29 cellular contexts compared by ENCODE assay signal in genomic region chr14:103503296-103503695, GRCh38. TPM values are rescaled to one million over a fixed set of nuclear protein-coding genes. Genes with fewer than 3 reads are reported as not detected.
DNase-seq lines count a peak whose midpoint lies in the region; ATAC-seq, FAIRE-seq and TF ChIP-seq lines count a peak whose summit lies in the region.
"Had no signal": no experiment of that assay in that cellular context is flagged by ENCODE, and none has a peak within 500 bp of the region (broad histone marks: within the 10 kb centered on the region; RNA-seq: fewer than 3 reads in every experiment).

No MANE protein-coding gene starts in this region.

- no peak overlapping the region for H3K18ac ChIP-seq in mesenchymal stem cell (ENCODE audit: low read depth in 1 of 2, low read length in 2 of 2)

- H3K36me3 Mint-ChIP-seq in activated naive CD8-positive, alpha-beta T cell, result peaks cover 5% of the 10 kb centered on the region
- peaks cover 44% of the 10 kb centered on the region for H3K36me3 Mint-ChIP-seq in activated naive CD8-positive, alpha-beta T cell treated with anti-CD3 and anti-CD28 coated beads, Interleukin-2, amount 50 U/mL, for 24 hours (ENCODE audit: low read depth)

- no peak for FAIRE-seq in GM12878 (lab: Jason Lieb, UNC)
- FAIRE-seq: A549, G401.6, GM18507 had no signal

- no peak overlapping the region for H3K4me3 Mint-ChIP-seq in activated naive CD8-positive, alpha-beta T cell
- H3K4me3 Mint-ChIP-seq in activated naive CD8-positive, alpha-beta T cell treated with anti-CD3 and anti-CD28 coated beads, Interleukin-2, amount 50 U/mL, for 24 hours, result no peak overlapping the region
- H3K4me3 Mint-ChIP-seq: activated CD4-positive, alpha-beta memory T cell treated with anti-CD3 and anti-CD28 coated beads for 36 hours; B cell; CD8-positive, alpha-beta memory T cell; effector memory CD8-positive, alpha-beta T cell; neural progenitor cell; T-helper 1 cell treated with Interleukin-12 subunit alpha and Interleukin-12 subunit beta and Interleukin-4 antibody, amounts not matched to agents 30 μg/mL and 1 μg/mL, for 36 hours had no signal

- no peak overlapping the region for H3K23ac ChIP-seq in mesenchymal stem cell (ENCODE audit: low read length in 2 of 2)

- H2AFZ ChIP-seq in GM12878 (ENCODE audit: control insufficient read depth, low read depth, low read length), result no peak overlapping the region
- H2AFZ ChIP-seq in mesenchymal stem cell (ENCODE audit: low read depth, low read length), result no peak overlapping the region
- H2AFZ ChIP-seq: neural progenitor cell had no signal

- H3K4me3 ChIP-seq in GM12878 (no peak overlapping the region), mesenchymal stem cell (ENCODE audit: insufficient read depth in 1 of 2, low read depth in 1 of 2, low read length in 2 of 2) (no peak overlapping the region), psoas muscle (no peak overlapping the region)
- H3K4me3 ChIP-seq: A549, breast epithelium, esophagus muscularis mucosa, neural progenitor cell, SK-N-MC, vagina had no signal

- H3K14ac ChIP-seq in mesenchymal stem cell (ENCODE audit: low read length in 2 of 2), result no peak overlapping the region

- no peak overlapping the region for H2AK5ac ChIP-seq in mesenchymal stem cell (ENCODE audit: low read length, severe bottlenecking)

- DNase-seq in activated naive CD8-positive, alpha-beta T cell treated with anti-CD3 and anti-CD28 coated beads, Interleukin-2, amount 50 U/mL, for 24 hours, result no peak
- DNase-seq in GM12878 (ENCODE audit: low read depth, low spot score) (no peak), mesenchymal stem cell (no peak), GM10266 (ENCODE audit: extremely low spot score) (no peak), psoas muscle (no peak), T-helper 2 cell (no peak)
- DNase-seq: activated CD4-positive, alpha-beta memory T cell treated with anti-CD3 and anti-CD28 coated beads for 36 hours; activated CD4-positive, CD25-positive, alpha-beta regulatory T cell treated with anti-CD3 and anti-CD28 coated beads, Interleukin-2, amount 50 U/mL, for 72 hours; activated gamma-delta T cell treated with Interleukin-2 at 50 U/mL for 16 hours; CD8-positive, alpha-beta memory T cell; DMS53; effector memory CD8-positive, alpha-beta T cell; foreskin melanocyte; mammary epithelial cell; stimulated activated naive CD8-positive, alpha-beta T cell treated with anti-CD3 and anti-CD28 coated beads, Interleukin-15, Interleukin-2, amounts not matched to agents 100 U/mL and 50 U/mL, for 24 hours had no signal

- no peak overlapping the region for H4K8ac ChIP-seq in mesenchymal stem cell (ENCODE audit: low read length)

- peak overlapping the region; percentile 58 for H3K27ac Mint-ChIP-seq in activated naive CD8-positive, alpha-beta T cell
- no peak overlapping the region for H3K27ac Mint-ChIP-seq in activated naive CD8-positive, alpha-beta T cell treated with anti-CD3 and anti-CD28 coated beads, Interleukin-2, amount 50 U/mL, for 24 hours
- H3K27ac Mint-ChIP-seq: activated CD4-positive, alpha-beta memory T cell treated with anti-CD3 and anti-CD28 coated beads for 36 hours; B cell; CD8-positive, alpha-beta memory T cell; effector memory CD8-positive, alpha-beta T cell; neural progenitor cell; progenitor cell of endocrine pancreas; T-helper 1 cell treated with Interleukin-12 subunit alpha and Interleukin-12 subunit beta and Interleukin-4 antibody, amounts not matched to agents 30 μg/mL and 1 μg/mL, for 36 hours had no signal

- SMC1A ChIA-PET in GM12878 (lab: Charles Lee; ENCODE audit: uncharacterized antibody, unreplicated experiment), result no interaction called here

- POLR2A ChIA-PET in GM12878 (lab: Charles Lee), result no interaction called here

- H3K27ac ChIP-seq in GM12878 (ENCODE audit: control insufficient read depth, insufficient read depth), result no peak overlapping the region
- H3K27ac ChIP-seq in mesenchymal stem cell (ENCODE audit: low read length, poor library complexity, severe bottlenecking), result no peak overlapping the region
- no peak overlapping the region for H3K27ac ChIP-seq in psoas muscle
- H3K27ac ChIP-seq: A549, breast epithelium, esophagus muscularis mucosa, HL-60, neural progenitor cell, SK-N-MC, vagina had no signal

- RAD21 ChIA-PET in GM12878 (lab: Charles Lee; ENCODE audit: unreplicated experiment), result no interaction called here

- H2BK5ac ChIP-seq in mesenchymal stem cell (ENCODE audit: low read depth, low read length, poor library complexity, severe bottlenecking), result no peak overlapping the region

- TF ChIP-seq POLR2A in GM12878 (IDR thresholded peaks at IDR 0.05; ENCODE audit: low read depth, low read length), result no peak

- peaks cover 23 to 27% of the 10 kb centered on the region in 2 experiments for H3K36me3 ChIP-seq in GM12878 (ENCODE audit: control insufficient read depth in 2 of 2, insufficient read depth in 2 of 2, low read length in 1 of 2)
- peaks cover 61 to 91% of the 10 kb centered on the region in 2 experiments for H3K36me3 ChIP-seq in mesenchymal stem cell (ENCODE audit: control insufficient read depth in 1 of 2, insufficient read depth in 2 of 2, low read depth in 1 of 2, low read length in 2 of 2)
- H3K36me3 ChIP-seq in psoas muscle (ENCODE audit: insufficient read depth in 1 of 2, low read depth in 1 of 2), result peaks cover 10 to 91% of the 10 kb centered on the region in 2 donors
- H3K36me3 ChIP-seq: breast epithelium had no signal

- H3K79me1 ChIP-seq in mesenchymal stem cell (replicated peaks; ENCODE audit: low read length, poor library complexity, severe bottlenecking), result peaks cover 43% of the 10 kb centered on the region

- TF ChIP-seq EP300 in GM12878 (IDR thresholded peaks at IDR 0.05; ENCODE audit: borderline replicate concordance in 1 of 2, control insufficient read depth in 1 of 2, low read depth in 2 of 2, low read length in 2 of 2), result no peak

- CTCF ChIA-PET in GM12878 (lab: Yijun Ruan, JAX), result no interaction called here

- no peak overlapping the region for H4K91ac ChIP-seq in mesenchymal stem cell (ENCODE audit: low read length)

- H3K27me3 ChIP-seq in GM12878 (replicated peaks in 1 of 2; ENCODE audit: control insufficient read depth in 2 of 2, insufficient read depth in 2 of 2, low read length in 1 of 2) (no peaks in the 10 kb centered on the region), mesenchymal stem cell (ENCODE audit: control insufficient read depth in 1 of 2, insufficient read depth in 1 of 2, low read length in 2 of 2) (no peaks in the 10 kb centered on the region), psoas muscle (ENCODE audit: insufficient read depth in 3 of 3, low read length in 2 of 3) (no peaks in the 10 kb centered on the region)
- H3K27me3 ChIP-seq: breast epithelium, esophagus muscularis mucosa, neural progenitor cell, vagina had no signal

- in situ Hi-C loops in GM12878 (cut with MboI), result no loop called here

- H2BK120ac ChIP-seq in mesenchymal stem cell (ENCODE audit: low read depth, low read length), result no peak overlapping the region

- TF ChIP-seq CTCF in GM12878 (IDR thresholded peaks at IDR 0.05 in 2 of 3, conservative IDR thresholded peaks at IDR 0.05 in 1 of 3; ENCODE audit: control insufficient read depth in 2 of 3, extremely low read depth in 1 of 3, insufficient read depth in 1 of 3, low read depth in 3 of 3, low read length in 3 of 3), result no peak
- no peak for TF ChIP-seq CTCF in GM10266 (IDR thresholded peaks at IDR 0.05; ENCODE audit: control insufficient read depth, insufficient read depth, low read depth, missing control alignments)
- no peak for TF ChIP-seq CTCF in psoas muscle (IDR thresholded peaks at IDR 0.05)

- intact Hi-C loops in GM12878 (cut with micrococcal nuclease; ENCODE audit: unreplicated experiment), result no loop called here
- intact Hi-C loops in psoas muscle (cut with DNase I), result no loop called here

- H3K27me3 Mint-ChIP-seq in activated naive CD8-positive, alpha-beta T cell, result no peaks in the 10 kb centered on the region
- no peaks in the 10 kb centered on the region for H3K27me3 Mint-ChIP-seq in activated naive CD8-positive, alpha-beta T cell treated with anti-CD3 and anti-CD28 coated beads, Interleukin-2, amount 50 U/mL, for 24 hours
- H3K27me3 Mint-ChIP-seq: activated CD4-positive, alpha-beta memory T cell treated with anti-CD3 and anti-CD28 coated beads for 36 hours; B cell; CD8-positive, alpha-beta memory T cell; effector memory CD8-positive, alpha-beta T cell; progenitor cell of endocrine pancreas had no signal

- no peaks in the 10 kb centered on the region for H3K79me2 ChIP-seq in GM12878 (ENCODE audit: control insufficient read depth, insufficient read depth, low read length)

- TSS peak; percentile 52 for BruUV-seq in GM12878 (replicated peaks; lab: Mats Ljungman, UMichigan)

- H3K9ac ChIP-seq in GM12878 (ENCODE audit: control insufficient read depth, insufficient read depth, low read length) (no peak overlapping the region), mesenchymal stem cell (ENCODE audit: low read length) (peak overlapping the region; percentile 36)
- H3K9ac ChIP-seq: neural progenitor cell had no signal

- H3K4me1 ChIP-seq in GM12878 (ENCODE audit: control insufficient read depth, insufficient read depth, low read length) (no peaks in the 10 kb centered on the region), mesenchymal stem cell (ENCODE audit: control insufficient read depth, insufficient read depth, low read depth, low read length) (peaks cover 4% of the 10 kb centered on the region), psoas muscle (peaks cover 7% of the 10 kb centered on the region)
- H3K4me1 ChIP-seq: breast epithelium, neural progenitor cell had no signal

- WGBS in GM12878 (ENCODE audit: insufficient coverage, insufficient replicate concordance, low lambda C conversion rate, missing lambda C conversion rate), result 91% methylated on average over 12 of the region's 12 CpGs
- 97% methylated on average over 12 of the region's 12 CpGs for WGBS in mesenchymal stem cell
- WGBS in psoas muscle, 3 donors, result 91 to 95% (median 94%) methylated on average over 12 of the region's 12 CpGs

- no peaks in the 10 kb centered on the region for H4K20me1 ChIP-seq in GM12878 (ENCODE audit: control insufficient read depth, insufficient read depth)

- H3K4me2 ChIP-seq in GM12878 (ENCODE audit: control insufficient read depth, insufficient read depth), result no peak overlapping the region
- H3K4me2 ChIP-seq in mesenchymal stem cell (ENCODE audit: low read length, poor library complexity, severe bottlenecking), result no peak overlapping the region
- H3K4me2 ChIP-seq: A549, neural progenitor cell had no signal

- TF ChIP-seq RAD21 in GM12878 (IDR thresholded peaks at IDR 0.05; ENCODE audit: insufficient read depth, low read depth, low read length), result no peak

- H3K9me3 Mint-ChIP-seq in activated naive CD8-positive, alpha-beta T cell (ENCODE audit: low read depth), result no peaks in the 10 kb centered on the region
- no peaks in the 10 kb centered on the region for H3K9me3 Mint-ChIP-seq in activated naive CD8-positive, alpha-beta T cell treated with anti-CD3 and anti-CD28 coated beads, Interleukin-2, amount 50 U/mL, for 24 hours
- H3K9me3 Mint-ChIP-seq: activated CD4-positive, alpha-beta memory T cell treated with anti-CD3 and anti-CD28 coated beads for 36 hours; CD8-positive, alpha-beta memory T cell; effector memory CD8-positive, alpha-beta T cell; neural progenitor cell; T-helper 1 cell treated with Interleukin-12 subunit alpha and Interleukin-12 subunit beta and Interleukin-4 antibody, amounts not matched to agents 30 μg/mL and 1 μg/mL, for 36 hours had no signal

- no peak overlapping the region for H3K4ac ChIP-seq in mesenchymal stem cell (ENCODE audit: low read depth in 1 of 2, low read length in 2 of 2)

- peaks cover 11% of the 10 kb centered on the region for H3K4me1 Mint-ChIP-seq in activated naive CD8-positive, alpha-beta T cell (ENCODE audit: low read depth)
- H3K4me1 Mint-ChIP-seq in activated naive CD8-positive, alpha-beta T cell treated with anti-CD3 and anti-CD28 coated beads, Interleukin-2, amount 50 U/mL, for 24 hours, result no peaks in the 10 kb centered on the region

- no peak overlapping the region for H2BK15ac ChIP-seq in mesenchymal stem cell (ENCODE audit: low read depth, poor library complexity, severe bottlenecking)

- H3K9me3 ChIP-seq in GM12878 (replicated peaks; ENCODE audit: control insufficient read depth, insufficient read depth, low read length), result no peaks in the 10 kb centered on the region
- no peaks in the 10 kb centered on the region for H3K9me3 ChIP-seq in mesenchymal stem cell (ENCODE audit: control insufficient read depth, low read length)
- no peaks in the 10 kb centered on the region for H3K9me3 ChIP-seq in psoas muscle
- H3K9me3 ChIP-seq: A549, breast epithelium, esophagus muscularis mucosa, vagina had no signal

- no peak for ATAC-seq in activated naive CD8-positive, alpha-beta T cell treated with anti-CD3 and anti-CD28 coated beads, Interleukin-2, amount 50 U/mL, for 24 hours
- no peak for ATAC-seq in GM12878
- no peak for ATAC-seq in HG03025 (IDR thresholded peaks at IDR 0.05; ENCODE audit: low FRiP score, unreplicated experiment)
- ATAC-seq in psoas muscle, result no peak
- ATAC-seq: A549; effector memory CD8-positive, alpha-beta T cell; stimulated activated naive CD8-positive, alpha-beta T cell treated with anti-CD3 and anti-CD28 coated beads, Interleukin-15, Interleukin-2, amounts not matched to agents 100 U/mL and 50 U/mL, for 24 hours had no signal

- no peak overlapping the region for H2BK12ac ChIP-seq in mesenchymal stem cell (ENCODE audit: low read length in 2 of 2)

RNA-seq across cellular contexts. Expression of gene CKB, which starts 19.3 kb away (rescaled TPM):
- total RNA-seq in GM12878 (2013; cell fraction: nucleolus; rRNA removed), result 5.2 and 8.1 TPM in 2 replicates
- total RNA-seq in GM12878 (2014; rRNA removed) (2.0 and 5.2 TPM in 2 replicates), GM12878 (2014; rRNA removed; fragmentation: Illumina TruSeq; extraction: Trizol) (0.37 and 0.40 TPM in 2 replicates), GM12878 (2021) (3.6 and 5.5 TPM in 2 replicates), psoas muscle (100 to 1,000 TPM in 1 of 4 donors, 10 to 100 TPM in 3; 19.5 to 116 (median 33.0) TPM)
- polyA plus RNA-seq in GM12878 (2011; ENCODE audit: low read depth), result 4.6 TPM
- polyA plus RNA-seq in GM12878 (2011; rRNA removed) (4.9 and 6.1 TPM in 2 replicates), GM12878 (2014; fragmentation: Illumina TruSeq; extraction: Trizol) (0.46 TPM in 1 of 2 replicates, not detected in the other), GM12878 (2014; fragmentation: Nextera tagmentation; extraction: Ambion mirVana) (under 1 TPM; 0.48 to 0.90 TPM), GM12878 (2014; rRNA removed) (2.8 and 9.0 TPM in 2 replicates), GM12878 (2016; fragmentation: Nextera tagmentation; extraction: Ambion mirVana) (1 to 10 TPM; 2.6 to 3.3 TPM), psoas muscle (100 to 1,000 TPM in 1 of 3 donors, 10 to 100 TPM in 2; 21.2 to 383 (median 67.0) TPM)
- polyA plus RNA-seq in GM12878 (2011; cell fraction: cytosol; rRNA removed), result 8.2 and 14.3 TPM in 2 replicates
- 21.1 and 21.6 TPM in 2 replicates for polyA plus RNA-seq in GM12878 (2011; cell fraction: nucleus; rRNA removed)
- 8.6 and 8.9 TPM in 2 replicates for polyA plus RNA-seq in GM12878 (2012)
- polyA minus RNA-seq in GM12878 (2011; rRNA and poly(A)+ RNA removed), result 2.3 and 12.2 TPM in 2 replicates
- polyA minus RNA-seq in GM12878 (2011; cell fraction: cytosol; rRNA and poly(A)+ RNA removed), result 5.2 and 7.7 TPM in 2 replicates
- 1.7 and 4.3 TPM in 2 replicates for polyA minus RNA-seq in GM12878 (2011; cell fraction: nucleus; rRNA and poly(A)+ RNA removed)
- polyA plus RNA-seq in mesenchymal stem cell (2013, experiment 1 of 2), result 46.1 TPM
- 46.9 TPM for polyA plus RNA-seq in mesenchymal stem cell (2013, experiment 2 of 2)

RNA-seq across cellular contexts. Expression of gene TRMT61A, which starts 25.7 kb away (rescaled TPM):
- total RNA-seq in GM12878 (2013; cell fraction: nucleolus; rRNA removed), result 23.5 and 27.2 TPM in 2 replicates
- total RNA-seq in GM12878 (2014; rRNA removed) (13.5 and 18.2 TPM in 2 replicates), GM12878 (2014; rRNA removed; fragmentation: Illumina TruSeq; extraction: Trizol) (3.7 and 4.7 TPM in 2 replicates), GM12878 (2021) (15.6 and 17.9 TPM in 2 replicates), psoas muscle (10 to 100 TPM in 1 of 4 donors, 1 to 10 TPM in 3; 6.5 to 12.7 (median 7.8) TPM)
- polyA plus RNA-seq in GM12878 (2011; ENCODE audit: low read depth), result 2.0 TPM
- polyA plus RNA-seq in GM12878 (2011; rRNA removed) (2.4 and 5.1 TPM in 2 replicates), GM12878 (2014; fragmentation: Illumina TruSeq; extraction: Trizol) (0.46 and 1.4 TPM in 2 replicates), GM12878 (2014; fragmentation: Nextera tagmentation; extraction: Ambion mirVana) (under 1 TPM; 0.11 to 0.38 TPM), GM12878 (2014; rRNA removed) (17.6 and 20.4 TPM in 2 replicates), GM12878 (2016; fragmentation: Nextera tagmentation; extraction: Ambion mirVana) (10 to 100 TPM; 19.8 to 21.9 TPM), psoas muscle (10 to 100 TPM; 13.1 to 29.5 (median 13.3) TPM)
- polyA plus RNA-seq in GM12878 (2011; cell fraction: cytosol; rRNA removed), result 9.0 and 16.6 TPM in 2 replicates
- 49.7 and 52.9 TPM in 2 replicates for polyA plus RNA-seq in GM12878 (2011; cell fraction: nucleus; rRNA removed)
- polyA plus RNA-seq in GM12878 (2012), result 5.6 and 7.1 TPM in 2 replicates
- polyA minus RNA-seq in GM12878 (2011; rRNA and poly(A)+ RNA removed), result 3.9 and 9.5 TPM in 2 replicates
- polyA minus RNA-seq in GM12878 (2011; cell fraction: cytosol; rRNA and poly(A)+ RNA removed), result 4.0 and 4.1 TPM in 2 replicates
- polyA minus RNA-seq in GM12878 (2011; cell fraction: nucleus; rRNA and poly(A)+ RNA removed), result 15.0 and 25.7 TPM in 2 replicates
- 3.6 TPM for polyA plus RNA-seq in mesenchymal stem cell (2013, experiment 1 of 2)
- polyA plus RNA-seq in mesenchymal stem cell (2013, experiment 2 of 2), result 3.8 TPM

RNA-seq across cellular contexts. Expression of gene BAG5, which starts 59.2 kb away (rescaled TPM):
- total RNA-seq in GM12878 (2013; cell fraction: nucleolus; rRNA removed), result 22.8 and 25.0 TPM in 2 replicates
- total RNA-seq in GM12878 (2014; rRNA removed) (17.5 and 18.5 TPM in 2 replicates), GM12878 (2014; rRNA removed; fragmentation: Illumina TruSeq; extraction: Trizol) (22.9 and 23.8 TPM in 2 replicates), GM12878 (2021) (21.4 and 22.7 TPM in 2 replicates), psoas muscle (10 to 100 TPM; 15.4 to 29.5 (median 23.2) TPM)
- 12.5 TPM for polyA plus RNA-seq in GM12878 (2011; ENCODE audit: low read depth)
- polyA plus RNA-seq in GM12878 (2011; rRNA removed) (10.2 and 14.2 TPM in 2 replicates), GM12878 (2014; fragmentation: Illumina TruSeq; extraction: Trizol) (25.9 and 33.9 TPM in 2 replicates), GM12878 (2014; fragmentation: Nextera tagmentation; extraction: Ambion mirVana) (10 to 100 TPM in 1 of 2 experiments, 1 to 10 TPM in 1; 9.9 to 10.9 TPM), GM12878 (2014; rRNA removed) (13.1 and 13.5 TPM in 2 replicates), GM12878 (2016; fragmentation: Nextera tagmentation; extraction: Ambion mirVana) (10 to 100 TPM; 25.7 to 30.5 TPM), psoas muscle (10 to 100 TPM in 2 of 3 donors, 1 to 10 TPM in 1; 8.7 to 25.4 (median 14.1) TPM)
- polyA plus RNA-seq in GM12878 (2011; cell fraction: cytosol; rRNA removed), result 6.2 and 8.1 TPM in 2 replicates
- 7.8 and 10.2 TPM in 2 replicates for polyA plus RNA-seq in GM12878 (2011; cell fraction: nucleus; rRNA removed)
- 12.0 and 13.3 TPM in 2 replicates for polyA plus RNA-seq in GM12878 (2012)
- polyA minus RNA-seq in GM12878 (2011; rRNA and poly(A)+ RNA removed), result 9.0 and 10.8 TPM in 2 replicates
- polyA minus RNA-seq in GM12878 (2011; cell fraction: cytosol; rRNA and poly(A)+ RNA removed), result 6.1 and 6.8 TPM in 2 replicates
- polyA minus RNA-seq in GM12878 (2011; cell fraction: nucleus; rRNA and poly(A)+ RNA removed), result 4.8 and 8.7 TPM in 2 replicates
- polyA plus RNA-seq in mesenchymal stem cell (2013, experiment 1 of 2), result 14.8 TPM
- polyA plus RNA-seq in mesenchymal stem cell (2013, experiment 2 of 2), result 14.4 TPM

RNA-seq across cellular contexts. Expression of gene COA8, which starts 59.5 kb away (rescaled TPM):
- total RNA-seq in GM12878 (2013; cell fraction: nucleolus; rRNA removed), result 21.6 and 28.1 TPM in 2 replicates
- total RNA-seq in GM12878 (2014; rRNA removed) (23.7 and 37.3 TPM in 2 replicates), GM12878 (2014; rRNA removed; fragmentation: Illumina TruSeq; extraction: Trizol) (22.7 and 24.2 TPM in 2 replicates), GM12878 (2021) (29.0 and 34.7 TPM in 2 replicates), psoas muscle (100 to 1,000 TPM in 1 of 4 donors, 10 to 100 TPM in 3; 73.6 to 101 (median 80.0) TPM)
- polyA plus RNA-seq in GM12878 (2011; ENCODE audit: low read depth), result 11.5 TPM
- polyA plus RNA-seq in GM12878 (2011; rRNA removed) (20.5 and 29.0 TPM in 2 replicates), GM12878 (2014; fragmentation: Illumina TruSeq; extraction: Trizol) (27.4 and 30.6 TPM in 2 replicates), GM12878 (2014; fragmentation: Nextera tagmentation; extraction: Ambion mirVana) (10 to 100 TPM in 1 of 2 experiments, 1 to 10 TPM in 1; 6.1 to 11.3 TPM), GM12878 (2014; rRNA removed) (32.8 and 33.7 TPM in 2 replicates), GM12878 (2016; fragmentation: Nextera tagmentation; extraction: Ambion mirVana) (10 to 100 TPM; 67.6 to 69.5 TPM), psoas muscle (100 to 1,000 TPM; 118 to 171 (median 141) TPM)
- 15.1 and 16.3 TPM in 2 replicates for polyA plus RNA-seq in GM12878 (2011; cell fraction: cytosol; rRNA removed)
- polyA plus RNA-seq in GM12878 (2011; cell fraction: nucleus; rRNA removed), result 7.8 and 9.0 TPM in 2 replicates
- polyA plus RNA-seq in GM12878 (2012), result 34.8 and 40.5 TPM in 2 replicates
- polyA minus RNA-seq in GM12878 (2011; rRNA and poly(A)+ RNA removed), result 5.6 and 7.1 TPM in 2 replicates
- polyA minus RNA-seq in GM12878 (2011; cell fraction: cytosol; rRNA and poly(A)+ RNA removed), result 2.7 and 3.8 TPM in 2 replicates
- 8.0 and 13.8 TPM in 2 replicates for polyA minus RNA-seq in GM12878 (2011; cell fraction: nucleus; rRNA and poly(A)+ RNA removed)
- 63.1 TPM for polyA plus RNA-seq in mesenchymal stem cell (2013, experiment 1 of 2)
- 58.9 TPM for polyA plus RNA-seq in mesenchymal stem cell (2013, experiment 2 of 2)
